In genomic region chr10:3811331-3811870, GRCh38 we compare ENCODE assay signal across 8 cellular contexts. TPM values are rescaled to one million over a fixed set of nuclear protein-coding genes. Genes with fewer than 3 reads are reported as not detected.
DNase-seq lines count a peak whose midpoint lies in the region; ATAC-seq and TF ChIP-seq lines count a peak whose summit lies in the region.

No MANE protein-coding gene starts in this region.

- peaks cover 3% of the 10 kb centered on the region for H3K36me3 Mint-ChIP-seq in activated naive CD4-positive, alpha-beta T cell treated with anti-CD3 and anti-CD28 coated beads, Interleukin-2, amount 10 ng/mL, durations not matched to agents 7 days and 5 days

- H3K9me3 Mint-ChIP-seq in activated naive CD4-positive, alpha-beta T cell treated with anti-CD3 and anti-CD28 coated beads, Interleukin-2, amount 10 ng/mL, durations not matched to agents 7 days and 5 days, result no peaks in the 10 kb centered on the region

- peak overlapping the region; percentile 85 for H3K4me2 ChIP-seq in MM.1S (ENCODE audit: low read depth, low read length)

- no peaks in the 10 kb centered on the region for H3K79me2 ChIP-seq in MM.1S (ENCODE audit: low read length)

- CTCF ChIA-PET in activated naive CD4-positive, alpha-beta T cell treated with anti-CD3 and anti-CD28 coated beads, Interleukin-2, amount 10 ng/mL, durations not matched to agents 7 days and 5 days (lab: Charles Lee), result interaction anchor here (1.1 to 2.1 kb wide), 3 partner anchors 41 to 121 kb away, joined by 3 to 8 read pairs (median 3); no protein-coding TSS in a partner anchor

- peaks cover 25% of the 10 kb centered on the region for H3F3A ChIP-seq in MM.1S (ENCODE audit: insufficient read depth, low read length)

- peak overlapping the region; percentile 22; the same call in 1 of the 2 replicates for H3K4me3 ChIP-seq in GM12864 (ENCODE audit: low read depth, low read length)
- peak overlapping the region; percentile 37 for H3K4me3 ChIP-seq in MM.1S (ENCODE audit: low read length)
- no peak overlapping the region for H3K4me3 ChIP-seq in right atrium auricular region

- DNase-seq in GM12864 (ENCODE audit: low read depth), result peak; percentile 60
- DNase-seq in MM.1S, result peak; percentile 74
- DNase-seq in activated naive CD4-positive, alpha-beta T cell treated with anti-CD3 and anti-CD28 coated beads, Interleukin-2, amount 10 ng/mL, durations not matched to agents 7 days and 5 days, result peak; percentile 67
- DNase-seq in right atrium auricular region (ENCODE audit: low spot score), result no peak
- peak; percentile 37 for DNase-seq in stimulated activated CD4-positive, alpha-beta T cell treated with anti-CD3 and anti-CD28 coated beads, Interleukin-4, amount 100 ng/mL, for 1 hour
- no peak for DNase-seq in DMS153 treated with DMSO at 0.1 percent for 48 hours (lab: John Stamatoyannopoulos, UW; ENCODE audit: unreplicated experiment)
- DNase-seq in activated CD8-positive, alpha-beta memory T cell treated with anti-CD3 and anti-CD28 coated beads, Interleukin-2, amount 50 U/mL, for 48 hours, result no peak

- H3K9me3 ChIP-seq in MM.1S (replicated peaks; ENCODE audit: insufficient read depth, low read length) (no peaks in the 10 kb centered on the region), right atrium auricular region (no peaks in the 10 kb centered on the region)

- peaks cover 35% of the 10 kb centered on the region for H3K4me1 ChIP-seq in MM.1S (ENCODE audit: low read length)
- H3K4me1 ChIP-seq in right atrium auricular region, result peaks cover 0 to 56% of the 10 kb centered on the region in 2 donors

- no peaks in the 10 kb centered on the region for H3K9me2 ChIP-seq in MM.1S (replicated peaks; ENCODE audit: insufficient read depth, low read length)

- peak; percentile 82 for ATAC-seq in GM21825 (IDR thresholded peaks at IDR 0.05; ENCODE audit: unreplicated experiment)

- no peaks in the 10 kb centered on the region for H3K27me3 ChIP-seq in MM.1S (replicated peaks; ENCODE audit: insufficient read depth, low read length)
- H3K27me3 ChIP-seq in right atrium auricular region, result no peaks in the 10 kb centered on the region

- H3K4me3 Mint-ChIP-seq in activated naive CD4-positive, alpha-beta T cell treated with anti-CD3 and anti-CD28 coated beads, Interleukin-2, amount 10 ng/mL, durations not matched to agents 7 days and 5 days, result peak overlapping the region; percentile 58

- no peaks in the 10 kb centered on the region for H4K20me1 ChIP-seq in MM.1S (ENCODE audit: insufficient read depth, low read length)

- peak overlapping the region; percentile 21; the same call in 1 of the 2 replicates for H3K9ac ChIP-seq in MM.1S (ENCODE audit: low read length)

- H3K27ac Mint-ChIP-seq in activated naive CD4-positive, alpha-beta T cell treated with anti-CD3 and anti-CD28 coated beads, Interleukin-2, amount 10 ng/mL, durations not matched to agents 7 days and 5 days, result no peak overlapping the region

- no peak overlapping the region; the same call in 1 of the 2 replicates for H2AFZ ChIP-seq in MM.1S (ENCODE audit: low read length)

- no peaks in the 10 kb centered on the region for H3K36me3 ChIP-seq in MM.1S (replicated peaks; ENCODE audit: insufficient read depth, low read length)
- no peaks in the 10 kb centered on the region for H3K36me3 ChIP-seq in right atrium auricular region

- no peaks in the 10 kb centered on the region for H3K27me3 Mint-ChIP-seq in activated naive CD4-positive, alpha-beta T cell treated with anti-CD3 and anti-CD28 coated beads, Interleukin-2, amount 10 ng/mL, durations not matched to agents 7 days and 5 days

- H3K27ac ChIP-seq in MM.1S (ENCODE audit: low read length), result peak overlapping the region; percentile 16; the same call in 1 of the 2 replicates
- peak overlapping the region; percentile 83 to 96 for H3K27ac ChIP-seq in right atrium auricular region

- TF ChIP-seq CTCF in GM12864 (IDR thresholded peaks at IDR 0.05; ENCODE audit: low read depth, low read length, missing control alignments) (no peak), MM.1S (IDR thresholded peaks at IDR 0.05; ENCODE audit: low read length) (no peak), right atrium auricular region (IDR thresholded peaks at IDR 0.05) (no peak)

- peaks cover 92% of the 10 kb centered on the region for H3K4me1 Mint-ChIP-seq in activated naive CD4-positive, alpha-beta T cell treated with anti-CD3 and anti-CD28 coated beads, Interleukin-2, amount 10 ng/mL, durations not matched to agents 7 days and 5 days

RNA-seq across cellular contexts. Expression of gene KLF6, which starts 26.4 kb away (rescaled TPM):
- 10 to 100 TPM; 29.1 to 44.7 TPM for total RNA-seq in right atrium auricular region

Comparison
In these comparisons a context has a peak if more than half of its experiments do, and no peak if none do; other contexts are left out.
1. DNase-seq: peak in GM12864 (single experiment), MM.1S (single experiment), activated naive CD4-positive, alpha-beta T cell treated with anti-CD3 and anti-CD28 coated beads, Interleukin-2, amount 10 ng/mL, durations not matched to agents 7 days and 5 days (single experiment) and stimulated activated CD4-positive, alpha-beta T cell treated with anti-CD3 and anti-CD28 coated beads, Interleukin-4, amount 100 ng/mL, for 1 hour (single experiment); none in right atrium auricular region (single experiment), DMS153 treated with DMSO at 0.1 percent for 48 hours (single experiment) and activated CD8-positive, alpha-beta memory T cell treated with anti-CD3 and anti-CD28 coated beads, Interleukin-2, amount 50 U/mL, for 48 hours (single experiment).
2. H3K4me3 ChIP-seq: peak in GM12864 (single experiment) and MM.1S (single experiment); none in right atrium auricular region (0 of 2).